Comparison of ENCODE assay signal across 19 cellular contexts in the genomic region with DNA sequence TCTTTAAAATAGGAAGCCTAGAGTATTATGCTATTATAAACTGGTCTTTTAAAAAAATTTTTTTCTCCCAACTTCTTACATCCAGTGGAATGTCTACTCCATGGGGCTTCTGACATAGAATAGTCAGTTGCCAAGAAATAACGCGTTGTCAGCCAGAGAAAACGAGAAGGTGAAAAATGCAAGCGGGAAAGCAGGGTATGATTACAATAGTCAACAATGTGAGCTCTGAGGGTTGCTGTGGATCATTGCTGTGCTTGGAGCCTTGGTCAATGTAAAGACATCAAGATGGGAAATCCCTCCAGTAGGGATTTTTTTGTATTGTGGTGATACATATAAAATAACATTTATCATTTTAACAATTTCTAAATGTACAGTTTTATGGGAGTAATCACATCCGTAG. TPM values are rescaled to one million over a fixed set of nuclear protein-coding genes. Genes with fewer than 3 reads are reported as not detected.
DNase-seq lines count a peak whose midpoint lies in the region; ATAC-seq, FAIRE-seq and TF ChIP-seq lines count a peak whose summit lies in the region.
"Had no signal": no experiment of that assay in that cellular context is flagged by ENCODE, and none has a peak within 500 bp of the region (broad histone marks: within the 10 kb centered on the region; RNA-seq: fewer than 3 reads in every experiment).

No MANE protein-coding gene starts in this region.

- H3K9ac ChIP-seq in endothelial cell of umbilical vein (replicated peaks; ENCODE audit: extremely low read depth, insufficient read depth, low read length), result no peak overlapping the region

- peak; percentile 71 for ATAC-seq in SK-N-SH treated with all-trans-retinoic acid at 6 μM for 48 hours
- no peak for ATAC-seq in GM21390 (IDR thresholded peaks at IDR 0.05; ENCODE audit: unreplicated experiment)
- ATAC-seq: A549; CD8-positive, alpha-beta T cell had no signal

- no peaks in the 10 kb centered on the region for H3K27me3 ChIP-seq in endothelial cell of umbilical vein (ENCODE audit: control insufficient read depth in 2 of 2, insufficient read depth in 2 of 2, low read length in 2 of 2)

- no peaks in the 10 kb centered on the region for H3K79me2 ChIP-seq in endothelial cell of umbilical vein (ENCODE audit: control insufficient read depth, insufficient read depth, low read length)

- peak overlapping the region; percentile 22 for H3K4me2 ChIP-seq in endothelial cell of umbilical vein (ENCODE audit: insufficient read depth, low read length)
- H3K4me2 ChIP-seq: A549 had no signal

- no peaks in the 10 kb centered on the region for H3K36me3 ChIP-seq in endothelial cell of umbilical vein (ENCODE audit: control insufficient read depth in 2 of 2, extremely low read depth in 1 of 2, insufficient read depth in 2 of 2, low read length in 2 of 2)

- no peak for TF ChIP-seq POLR2A in endothelial cell of umbilical vein (IDR thresholded peaks at IDR 0.05; ENCODE audit: low read depth, low read length)

- no peaks in the 10 kb centered on the region for H3K9me1 ChIP-seq in endothelial cell of umbilical vein (replicated peaks; ENCODE audit: control insufficient read depth, extremely low read depth, insufficient read depth, low read length)

- H3K27ac ChIP-seq in endothelial cell of umbilical vein (ENCODE audit: insufficient read depth, low read depth, low read length), result peak overlapping the region; percentile 8
- H3K27ac ChIP-seq: A549 had no signal

- FAIRE-seq in endothelial cell of umbilical vein (lab: Jason Lieb, UNC), result no peak
- FAIRE-seq: A549, D721Med, GM12892 had no signal

- no peaks in the 10 kb centered on the region for H3K9me3 ChIP-seq in endothelial cell of umbilical vein (replicated peaks; ENCODE audit: control insufficient read depth, insufficient read depth, low read length)
- H3K9me3 ChIP-seq: A549 had no signal

- CTCF ChIA-PET in endothelial cell of umbilical vein (lab: Charles Lee), result no interaction called here

- POLR2A ChIA-PET in endothelial cell of umbilical vein (lab: Charles Lee), result no interaction called here

- no peak overlapping the region for H2AFZ ChIP-seq in endothelial cell of umbilical vein (ENCODE audit: low read depth, low read length)

- H3K4me3 ChIP-seq in astrocyte of the spinal cord (ENCODE audit: low read depth, low read length) (no peak overlapping the region), endothelial cell of umbilical vein (replicated peaks in 1 of 3; ENCODE audit: insufficient read depth in 1 of 3, low read depth in 1 of 3, low read length in 3 of 3) (no peak overlapping the region)
- H3K4me3 ChIP-seq: A549 had no signal

- H4K20me1 ChIP-seq in endothelial cell of umbilical vein (replicated peaks; ENCODE audit: control insufficient read depth, extremely low read depth, insufficient read depth, low read length), result no peaks in the 10 kb centered on the region

- peaks cover 31% of the 10 kb centered on the region for H3K4me1 ChIP-seq in endothelial cell of umbilical vein (ENCODE audit: control insufficient read depth, extremely low read depth, insufficient read depth, low read length)
- H3K4me1 ChIP-seq: A549 had no signal

- in situ Hi-C loops in astrocyte of the spinal cord (cut with HindIII; ENCODE audit: low sequenced_read_pairs), result no loop called here

- intact Hi-C loops in endothelial cell of umbilical vein (cut with micrococcal nuclease), result no loop called here

- no peak for TF ChIP-seq CTCF in astrocyte of the spinal cord (IDR thresholded peaks at IDR 0.05; ENCODE audit: low read depth, low read length)
- no peak for TF ChIP-seq CTCF in endothelial cell of umbilical vein (IDR thresholded peaks at IDR 0.05; ENCODE audit: extremely low read depth in 1 of 2, insufficient read depth in 1 of 2, low read depth in 1 of 2, low read length in 2 of 2)

- DNase-seq in astrocyte of the spinal cord (ENCODE audit: low read depth, low spot score) (peak; percentile 96), endothelial cell of umbilical vein (ENCODE audit: low read depth, low spot score) (no peak), dedifferentiated amniotic fluid mesenchymal stem cell (ENCODE audit: extremely low spot score) (no peak), NCI-H524 (lab: John Stamatoyannopoulos, UW) (no peak), ureter (ENCODE audit: low spot score) (no peak)
- DNase-seq: CD8-positive, alpha-beta T cell; COR-L47; DMS153; DMS79 treated with DMSO at 0.1 percent for 48 hours; GDM1; GOT3; H9 had no signal

- dilution Hi-C loops in endothelial cell of umbilical vein (cut with MboI; ENCODE audit: extremely low pct_ligation_motif_present, low sequenced_read_pairs), result no loop called here

- no TSS peak for BruUV-seq in endothelial cell of umbilical vein (replicated peaks; lab: Mats Ljungman, UMichigan)

TF ChIP-seq in SK-N-SH treated with all-trans-retinoic acid at 6 μM for 48 hours, 23 proteins besides CTCF, POLR2A, EP300 and RAD21:
- TF ChIP-seq TOX (CRISPR knock-in tag; IDR thresholded peaks at IDR 0.05; ENCODE audit: borderline replicate concordance) (no peak), ZNF8 (CRISPR knock-in tag; IDR thresholded peaks at IDR 0.05) (no peak), ZFP3 (CRISPR knock-in tag; IDR thresholded peaks at IDR 0.05) (peak; percentile 93)

TF ChIP-seq in endothelial cell of umbilical vein, 7 proteins besides CTCF, POLR2A, EP300 and RAD21:
- TF ChIP-seq JUN (IDR thresholded peaks at IDR 0.05; ENCODE audit: borderline replicate concordance, insufficient read depth, insufficient read length, low read depth) (no peak), EZH2 (IDR thresholded peaks at IDR 0.05; ENCODE audit: borderline replicate concordance, low read depth, low read length, severe bottlenecking) (no peak), FOS (IDR thresholded peaks at IDR 0.05; ENCODE audit: borderline replicate concordance, insufficient read depth, low read length) (no peak), GATA2 (IDR thresholded peaks at IDR 0.05; ENCODE audit: insufficient read depth, insufficient read length, low read depth, low read length) (no peak), POLR2AphosphoS5 (IDR thresholded peaks at IDR 0.05; ENCODE audit: insufficient read depth, low read depth, low read length) (no peak), MYC (IDR thresholded peaks at IDR 0.05; ENCODE audit: low read depth, low read length) (no peak)
- TF ChIP-seq, protein P1, sequence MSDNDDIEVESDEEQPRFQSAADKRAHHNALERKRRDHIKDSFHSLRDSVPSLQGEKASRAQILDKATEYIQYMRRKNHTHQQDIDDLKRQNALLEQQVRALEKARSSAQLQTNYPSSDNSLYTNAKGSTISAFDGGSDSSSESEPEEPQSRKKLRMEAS (IDR thresholded peaks at IDR 0.05; ENCODE audit: insufficient read depth, insufficient read length), result no peak

RNA-seq across cellular contexts. Expression of gene PLPP4, which starts 27.6 kb away (rescaled TPM):
- total RNA-seq in endothelial cell of umbilical vein (15.5 and 17.1 TPM in 2 replicates), ureter (not detected)
- polyA plus RNA-seq in endothelial cell of umbilical vein, result 33.0 and 36.4 TPM in 2 replicates
- 30.4 and 32.4 TPM in 2 replicates for polyA plus RNA-seq in endothelial cell of umbilical vein (2011; cell fraction: cytosol; rRNA removed)
- 34.5 and 41.4 TPM in 2 replicates for polyA plus RNA-seq in endothelial cell of umbilical vein (2011; cell fraction: nucleus; rRNA removed)
- polyA plus RNA-seq in endothelial cell of umbilical vein (2012), result 37.3 and 39.5 TPM in 2 replicates
- 22.8 and 24.2 TPM in 2 replicates for polyA minus RNA-seq in endothelial cell of umbilical vein
- polyA minus RNA-seq in endothelial cell of umbilical vein (2011; cell fraction: cytosol; rRNA and poly(A)+ RNA removed), result not detected
- 19.6 and 22.1 TPM in 2 replicates for polyA minus RNA-seq in endothelial cell of umbilical vein (2011; cell fraction: nucleus; rRNA and poly(A)+ RNA removed)
- total RNA-seq: CD8-positive, alpha-beta T cell; H9; HT-29 had no signal
- polyA plus RNA-seq: A549, CD14-positive monocyte had no signal

Comparison
In these comparisons a context has a peak if more than half of its experiments do, and no peak if none do; other contexts are left out.
1. RNA of gene PLPP4, which starts 27.6 kb away (total RNA-seq): 15.5 to 17.1 TPM in endothelial cell of umbilical vein; not detected in ureter (single experiment); every median in the first group is over 10 times any median in the second.